Comparison of ENCODE assay signal across 8 cellular contexts in genomic region chr12:25051583-25052190, GRCh38.
DNase-seq lines count a peak whose midpoint lies in the region; ATAC-seq and TF ChIP-seq lines count a peak whose summit lies in the region.

No MANE protein-coding gene starts in this region.

- CTCF ChIA-PET in CD4-positive, alpha-beta T cell (lab: Charles Lee): interaction anchor here (0.7 to 1.9 kb wide), 7 partner anchors 9 to 336 kb away, joined by 3 to 5 read pairs (median 3); no protein-coding TSS in a partner anchor
- CTCF ChIA-PET in activated CD8-positive, alpha-beta memory T cell treated with anti-CD3 and anti-CD28 coated beads, Interleukin-2, amount 10 ng/mL, durations not matched to agents 7 days and 5 days (lab: Charles Lee): interaction anchor here (0.6 to 2.6 kb wide), 7 partner anchors 9 to 300 kb away, joined by 3 to 7 read pairs (median 4); no protein-coding TSS in a partner anchor

- TF ChIP-seq CTCF in CD4-positive, alpha-beta T cell (IDR thresholded peaks at IDR 0.05): no peak

- intact Hi-C loops in CD4-positive, alpha-beta T cell (cut with DNase I, micrococcal nuclease): loop anchor here (1.0 to 5.0 kb wide), 9 partner anchors 9 to 1971 kb away; partner anchors contain the start of genes KRAS (in 1 of the 2) and MED21 (in 1 of the 2)
- intact Hi-C loops in aorta (cut with DNase I): no loop called here

- peak; percentile 17 to 57 (median 42) for DNase-seq in CD4-positive, alpha-beta T cell
- DNase-seq in Jurkat, Clone E6-1 (ENCODE audit: low read depth, low spot score): peak; percentile 92
- DNase-seq in activated CD8-positive, alpha-beta memory T cell treated with anti-CD3 and anti-CD28 coated beads, Interleukin-2, amount 10 ng/mL, durations not matched to agents 7 days and 5 days: peak; percentile 73
- DNase-seq in medulla oblongata (ENCODE audit: extremely low spot score) (peak; percentile 21), aorta (no peak), hypothalamus (lab: John Stamatoyannopoulos, UW) (no peak), H4 (ENCODE audit: low spot score) (no peak)

- H3K4me3 Mint-ChIP-seq in CD4-positive, alpha-beta T cell: peak overlapping the region; percentile 99
- H3K4me3 Mint-ChIP-seq in activated CD8-positive, alpha-beta memory T cell treated with anti-CD3 and anti-CD28 coated beads, Interleukin-2, amount 10 ng/mL, durations not matched to agents 7 days and 5 days: peak overlapping the region; percentile 99

- peak overlapping the region; percentile 99 for H3K27ac Mint-ChIP-seq in CD4-positive, alpha-beta T cell
- H3K27ac Mint-ChIP-seq in activated CD8-positive, alpha-beta memory T cell treated with anti-CD3 and anti-CD28 coated beads, Interleukin-2, amount 10 ng/mL, durations not matched to agents 7 days and 5 days: peak overlapping the region; percentile 99

- peaks cover 4% of the 10 kb centered on the region for H3K9me3 Mint-ChIP-seq in CD4-positive, alpha-beta T cell
- H3K9me3 Mint-ChIP-seq in activated CD8-positive, alpha-beta memory T cell treated with anti-CD3 and anti-CD28 coated beads, Interleukin-2, amount 10 ng/mL, durations not matched to agents 7 days and 5 days (ENCODE audit: low read depth): peaks cover 8% of the 10 kb centered on the region

- H3K36me3 Mint-ChIP-seq in CD4-positive, alpha-beta T cell (ENCODE audit: low read depth): peaks cover 22% of the 10 kb centered on the region
- peaks cover 10% of the 10 kb centered on the region for H3K36me3 Mint-ChIP-seq in activated CD8-positive, alpha-beta memory T cell treated with anti-CD3 and anti-CD28 coated beads, Interleukin-2, amount 10 ng/mL, durations not matched to agents 7 days and 5 days

- WGBS in aorta, 2 donors: 82 to 84% methylated on average over 6 of the region's 6 CpGs

- POLR2A ChIA-PET in CD4-positive, alpha-beta T cell (lab: Charles Lee): interaction anchor here (0.5 to 3.4 kb wide), 29 partner anchors 9 to 1964 kb away, joined by 3 to 46 read pairs (median 4); partner anchors contain the start of genes DNAI7, ETFRF1, KRAS and TM7SF3

- peak; percentile 75 for ATAC-seq in CD4-positive, alpha-beta T cell (ENCODE audit: poor library complexity)
- ATAC-seq in GM21390 (IDR thresholded peaks at IDR 0.05; ENCODE audit: unreplicated experiment) (peak; percentile 64), aorta (ENCODE audit: low FRiP score) (peak; percentile 42)
- peak; percentile 74 for ATAC-seq in activated CD8-positive, alpha-beta memory T cell treated with anti-CD3 and anti-CD28 coated beads, Interleukin-2, amount 10 ng/mL, durations not matched to agents 7 days and 5 days

- no peaks in the 10 kb centered on the region for H3K27me3 Mint-ChIP-seq in CD4-positive, alpha-beta T cell
- no peaks in the 10 kb centered on the region for H3K27me3 Mint-ChIP-seq in activated CD8-positive, alpha-beta memory T cell treated with anti-CD3 and anti-CD28 coated beads, Interleukin-2, amount 10 ng/mL, durations not matched to agents 7 days and 5 days

- H3K9me3 ChIP-seq in CD4-positive, alpha-beta T cell (ENCODE audit: control insufficient read depth, low read length): peaks cover 3% of the 10 kb centered on the region
- peaks cover 2% of the 10 kb centered on the region for H3K9me3 ChIP-seq in aorta (ENCODE audit: control insufficient read depth, low read length)

- peak overlapping the region; percentile 64 for H3K4me3 ChIP-seq in Jurkat, Clone E6-1 (ENCODE audit: low read length)
- H3K4me3 ChIP-seq in aorta (ENCODE audit: low read length in 2 of 2): no peak overlapping the region

- H3K27me3 ChIP-seq in CD4-positive, alpha-beta T cell (ENCODE audit: control insufficient read depth, insufficient read depth, low read length): no peaks in the 10 kb centered on the region
- no peaks in the 10 kb centered on the region for H3K27me3 ChIP-seq in aorta (ENCODE audit: control insufficient read depth in 1 of 2, insufficient read depth in 2 of 2, low read length in 1 of 2)

- H3K4me1 Mint-ChIP-seq in CD4-positive, alpha-beta T cell (ENCODE audit: low read depth): peaks cover 47% of the 10 kb centered on the region
- H3K4me1 Mint-ChIP-seq in activated CD8-positive, alpha-beta memory T cell treated with anti-CD3 and anti-CD28 coated beads, Interleukin-2, amount 10 ng/mL, durations not matched to agents 7 days and 5 days: peaks cover 34% of the 10 kb centered on the region

- no peaks in the 10 kb centered on the region for H3K4me1 ChIP-seq in aorta (ENCODE audit: control insufficient read depth in 1 of 2, insufficient read depth in 2 of 2, low read length in 2 of 2)

- H3K36me3 ChIP-seq in aorta (ENCODE audit: control insufficient read depth in 1 of 2, insufficient read depth in 2 of 2, low read length in 1 of 2): no peaks in the 10 kb centered on the region

- H3K27ac ChIP-seq in CD4-positive, alpha-beta T cell (ENCODE audit: low read depth, low read length): peak overlapping the region; percentile 79
- no peak overlapping the region for H3K27ac ChIP-seq in aorta (ENCODE audit: low read depth in 1 of 2, low read length in 2 of 2)

Comparison
In these comparisons a context has a peak if more than half of its experiments do, and no peak if none do; other contexts are left out.
1. DNase-seq: peak in CD4-positive, alpha-beta T cell (10 of 10), Jurkat, Clone E6-1 (single experiment), activated CD8-positive, alpha-beta memory T cell treated with anti-CD3 and anti-CD28 coated beads, Interleukin-2, amount 10 ng/mL, durations not matched to agents 7 days and 5 days (single experiment) and medulla oblongata (single experiment); none in aorta (0 of 2), hypothalamus (0 of 51) and H4 (single experiment).
2. intact Hi-C loops: an anchor here in CD4-positive, alpha-beta T cell (1.0 to 5.0 kb wide); none called in aorta.
3. Peak in every context shown above with its lines, with median percentiles within 50 percentile points of each other: ATAC-seq.